Comparison of ENCODE assay signal across 14 cellular contexts in genomic region chr1:89610457-89610991, GRCh38. TPM values are rescaled to one million over a fixed set of nuclear protein-coding genes. Genes with fewer than 3 reads are reported as not detected.
DNase-seq lines count a peak whose midpoint lies in the region; ATAC-seq lines count a peak whose summit lies in the region.
"Had no signal": no experiment of that assay in that cellular context is flagged by ENCODE, and none has a peak within 500 bp of the region (broad histone marks: within the 10 kb centered on the region; RNA-seq: fewer than 3 reads in every experiment).

No MANE protein-coding gene starts in this region.

- POLR2A ChIA-PET in activated CD4-positive, alpha-beta memory T cell treated with anti-CD3 and anti-CD28 coated beads for 36 hours (lab: Charles Lee): interaction anchor here (0.8 to 10.5 kb wide), 9 partner anchors 9 to 338 kb away, joined by 3 to 225 read pairs (median 5); partner anchors contain the start of genes GBP5 and LRRC8C

- no peak overlapping the region for H2AFZ ChIP-seq in GM23248

- H3K9me3 Mint-ChIP-seq in activated CD4-positive, alpha-beta memory T cell treated with anti-CD3 and anti-CD28 coated beads for 36 hours: no peaks in the 10 kb centered on the region
- no peaks in the 10 kb centered on the region for H3K9me3 Mint-ChIP-seq in activated naive CD8-positive, alpha-beta T cell treated with anti-CD3 and anti-CD28 coated beads for 36 hours

- intact Hi-C loops in activated CD4-positive, alpha-beta memory T cell treated with anti-CD3 and anti-CD28 coated beads for 36 hours (cut with micrococcal nuclease): loop anchor here (2.0 kb wide), 1 partner anchor 48 kb away; no protein-coding TSS in a partner anchor

- H3K4me2 ChIP-seq in GM23248 (ENCODE audit: unreplicated experiment): no peak overlapping the region
- H3K4me2 ChIP-seq: KMS-11 had no signal

- peaks cover 12% of the 10 kb centered on the region for H3K36me3 Mint-ChIP-seq in activated CD4-positive, alpha-beta memory T cell treated with anti-CD3 and anti-CD28 coated beads for 36 hours
- H3K36me3 Mint-ChIP-seq in activated naive CD8-positive, alpha-beta T cell treated with anti-CD3 and anti-CD28 coated beads for 36 hours: peaks cover 23% of the 10 kb centered on the region

- H3K79me2 ChIP-seq in GM23248 (ENCODE audit: insufficient read depth): no peaks in the 10 kb centered on the region

- H3K27me3 Mint-ChIP-seq in activated CD4-positive, alpha-beta memory T cell treated with anti-CD3 and anti-CD28 coated beads for 36 hours: no peaks in the 10 kb centered on the region
- no peaks in the 10 kb centered on the region for H3K27me3 Mint-ChIP-seq in activated naive CD8-positive, alpha-beta T cell treated with anti-CD3 and anti-CD28 coated beads for 36 hours

- H3K36me3 ChIP-seq in GM23248 (ENCODE audit: low read depth): no peaks in the 10 kb centered on the region
- H3K36me3 ChIP-seq: ovary, thyroid gland had no signal

- H3K4me3 ChIP-seq in Jurkat, Clone E6-1 (ENCODE audit: low read length): no peak overlapping the region
- H3K4me3 ChIP-seq in skin epidermis (no peak overlapping the region), GM23248 (no peak overlapping the region)
- H3K4me3 ChIP-seq: ovary, thyroid gland had no signal

- H3K27me3 ChIP-seq in GM23248 (replicated peaks; ENCODE audit: insufficient read depth): no peaks in the 10 kb centered on the region
- H3K27me3 ChIP-seq: ovary, thyroid gland had no signal

- H3K9ac ChIP-seq in GM23248: no peak overlapping the region
- H3K9ac ChIP-seq: KMS-11 had no signal

- DNase-seq in Jurkat, Clone E6-1 (ENCODE audit: low read depth, low spot score): peak; percentile 76
- peak; percentile 71 for DNase-seq in activated CD4-positive, alpha-beta memory T cell treated with anti-CD3 and anti-CD28 coated beads for 36 hours
- DNase-seq in activated naive CD8-positive, alpha-beta T cell treated with anti-CD3 and anti-CD28 coated beads for 36 hours: peak; percentile 56
- DNase-seq in GM23248: no peak
- no peak for DNase-seq in globus pallidus (ENCODE audit: low spot score)
- no peak for DNase-seq in mesenteric fat pad (ENCODE audit: low spot score)
- DNase-seq: NCI-H2171, ovary, thyroid gland had no signal

- no peaks in the 10 kb centered on the region for H3K9me3 ChIP-seq in GM23248 (ENCODE audit: low read depth)
- H3K9me3 ChIP-seq: ovary, thyroid gland had no signal

- H3K9me2 ChIP-seq in GM23248 (ENCODE audit: insufficient read depth): no peaks in the 10 kb centered on the region

- 87 to 89% methylated on average over 15 of the region's 15 CpGs for WGBS in GM23248 (ENCODE audit: low coverage in 1 of 2, low lambda C conversion rate in 2 of 2, missing lambda C conversion rate in 2 of 2), 2 experiments

- H4K20me1 ChIP-seq in GM23248 (ENCODE audit: insufficient read depth): no peaks in the 10 kb centered on the region

- peak overlapping the region; percentile 93 for H3K27ac Mint-ChIP-seq in activated CD4-positive, alpha-beta memory T cell treated with anti-CD3 and anti-CD28 coated beads for 36 hours
- H3K27ac Mint-ChIP-seq in activated naive CD8-positive, alpha-beta T cell treated with anti-CD3 and anti-CD28 coated beads for 36 hours: peak overlapping the region; percentile 96

- H3K4me1 Mint-ChIP-seq in activated CD4-positive, alpha-beta memory T cell treated with anti-CD3 and anti-CD28 coated beads for 36 hours (ENCODE audit: low read depth): peaks cover 89% of the 10 kb centered on the region
- H3K4me1 Mint-ChIP-seq in activated naive CD8-positive, alpha-beta T cell treated with anti-CD3 and anti-CD28 coated beads for 36 hours: peaks cover 81% of the 10 kb centered on the region

- peaks cover 30% of the 10 kb centered on the region for H3F3A ChIP-seq in GM23248 (ENCODE audit: insufficient read depth)

- in situ Hi-C loops in GM23248 (cut with MboI): no loop called here

- H3K4me1 ChIP-seq in GM23248 (ENCODE audit: insufficient read depth): peaks cover 29% of the 10 kb centered on the region
- H3K4me1 ChIP-seq: thyroid gland had no signal

- no peak for ATAC-seq in HG02840 (IDR thresholded peaks at IDR 0.05; ENCODE audit: low FRiP score, unreplicated experiment)
- ATAC-seq: left lobe of liver had no signal

- CTCF ChIA-PET in activated CD4-positive, alpha-beta memory T cell treated with anti-CD3 and anti-CD28 coated beads for 36 hours (lab: Charles Lee): interaction anchor here (0.7 to 5.3 kb wide), 14 partner anchors 9 to 171 kb away, joined by 3 to 35 read pairs (median 10); partner anchors contain the start of gene LRRC8C

- H3K4me3 Mint-ChIP-seq in activated CD4-positive, alpha-beta memory T cell treated with anti-CD3 and anti-CD28 coated beads for 36 hours: peak overlapping the region; percentile 49
- peak overlapping the region; percentile 12 for H3K4me3 Mint-ChIP-seq in activated naive CD8-positive, alpha-beta T cell treated with anti-CD3 and anti-CD28 coated beads for 36 hours

- H3K27ac ChIP-seq in skin epidermis (peak overlapping the region in 12 of 21 experiments; percentile 3 to 93 (median 58)), GM23248 (no peak overlapping the region)
- H3K27ac ChIP-seq: C4-2B, KMS-11, ovary, thyroid gland had no signal

RNA-seq across cellular contexts. Expression of gene LRRC8C, which starts 22.4 kb away (rescaled TPM):
- polyA plus RNA-seq in Jurkat, Clone E6-1 (2012; ENCODE audit: insufficient read depth, insufficient read length): 6.2 TPM
- 10 to 100 TPM; 36.4 to 40.4 TPM for total RNA-seq in activated CD4-positive, alpha-beta memory T cell treated with anti-CD3 and anti-CD28 coated beads for 36 hours
- 10 to 100 TPM; 31.7 to 32.3 TPM for total RNA-seq in activated naive CD8-positive, alpha-beta T cell treated with anti-CD3 and anti-CD28 coated beads for 36 hours
- total RNA-seq in GM23248 (2014; rRNA removed; shearing (Covaris generic)): 5.7 and 7.3 TPM in 2 replicates
- polyA plus RNA-seq in GM23248 (2016; fragmentation: Nextera tagmentation; extraction: Ambion mirVana): 3.5 and 3.6 TPM in 2 replicates
- total RNA-seq in mesenteric fat pad: 22.9 TPM

Comparison
In these comparisons a context has a peak if more than half of its experiments do, and no peak if none do; other contexts are left out.
1. DNase-seq: peak in Jurkat, Clone E6-1 (single experiment), activated CD4-positive, alpha-beta memory T cell treated with anti-CD3 and anti-CD28 coated beads for 36 hours (single experiment) and activated naive CD8-positive, alpha-beta T cell treated with anti-CD3 and anti-CD28 coated beads for 36 hours (single experiment); none in GM23248 (single experiment), globus pallidus (single experiment) and mesenteric fat pad (single experiment).